Comparison of ENCODE assay signal across 12 cellular contexts in genomic region chr10:29555091-29555745, GRCh38.
A peak's percentile ranks its signal among the peaks of the same experiment; 100 is the strongest.
DNase-seq lines count a peak whose midpoint lies in the region; ATAC-seq and TF ChIP-seq lines count a peak whose summit lies in the region.
"Had no signal": no experiment of that assay in that cellular context is flagged by ENCODE, and none has a peak within 500 bp of the region (broad histone marks: within the 10 kb centered on the region; RNA-seq: fewer than 3 reads in every experiment).

No MANE protein-coding gene starts in this region.

- DNase-seq in cardiac muscle cell (ENCODE audit: low read depth in 1 of 2, low spot score in 1 of 2): no peak
- DNase-seq in Right ventricle myocardium inferior (ENCODE audit: missing footprints): no peak
- no peak for DNase-seq in mesothelial cell of epicardium (ENCODE audit: low spot score in 2 of 2, unreplicated experiment in 2 of 2)
- no peak for DNase-seq in type B pancreatic cell (ENCODE audit: extremely low spot score, unreplicated experiment)
- DNase-seq in C1 segment of cervical spinal cord (lab: John Stamatoyannopoulos, UW): no peak
- DNase-seq in NCI-H69 (lab: John Stamatoyannopoulos, UW): no peak
- DNase-seq in stimulated activated CD4-positive, alpha-beta T cell treated with anti-CD3 and anti-CD28 coated beads, Interleukin-4, amount 100 ng/mL, for 24 hours: no peak
- DNase-seq: hypothalamus, midbrain, NCI-H2029, WERI-Rb-1 had no signal

- H3K9me3 Mint-ChIP-seq in brain (no peaks in the 10 kb centered on the region), mesothelial cell of epicardium (no peaks in the 10 kb centered on the region), type B pancreatic cell (no peaks in the 10 kb centered on the region)

- ATAC-seq in Right ventricle myocardium inferior: no peak

- H3K9me3 ChIP-seq in cardiac muscle cell (ENCODE audit: low read depth): no peaks in the 10 kb centered on the region

- intact Hi-C loops in Right ventricle myocardium inferior (cut with DNase I): no loop called here

- peaks cover 63% of the 10 kb centered on the region for H3K36me3 ChIP-seq in cardiac muscle cell
- H3K36me3 ChIP-seq: WERI-Rb-1 had no signal

- H3K4me1 ChIP-seq in cardiac muscle cell (ENCODE audit: low read depth): peaks cover 7% of the 10 kb centered on the region

- H3K27ac ChIP-seq in cardiac muscle cell: peak overlapping the region; percentile 40
- H3K27ac ChIP-seq: WERI-Rb-1 had no signal

- H3K4me3 Mint-ChIP-seq in brain (no peak overlapping the region), mesothelial cell of epicardium (no peak overlapping the region), type B pancreatic cell (no peak overlapping the region)

- H3K27me3 ChIP-seq in cardiac muscle cell: no peaks in the 10 kb centered on the region

- H3K27ac Mint-ChIP-seq in brain (peak overlapping the region in 3 of 5 experiments; percentile 17 to 76 (median 59)), mesothelial cell of epicardium (peak overlapping the region; percentile 12), type B pancreatic cell (peak overlapping the region; percentile 37)

- H3K4me1 Mint-ChIP-seq in brain (peaks cover 30% of the 10 kb centered on the region), mesothelial cell of epicardium (peaks cover 13% of the 10 kb centered on the region), type B pancreatic cell (ENCODE audit: unreplicated experiment) (peaks cover 15% of the 10 kb centered on the region)

- no peaks in the 10 kb centered on the region for H3K27me3 Mint-ChIP-seq in brain
- no peaks in the 10 kb centered on the region for H3K27me3 Mint-ChIP-seq in mesothelial cell of epicardium (ENCODE audit: low read depth)
- H3K27me3 Mint-ChIP-seq in type B pancreatic cell: no peaks in the 10 kb centered on the region

- H3K36me3 Mint-ChIP-seq in brain (peaks cover 38% of the 10 kb centered on the region), mesothelial cell of epicardium (peaks cover 26% of the 10 kb centered on the region), type B pancreatic cell (peaks cover 45% of the 10 kb centered on the region)

- H3K4me3 ChIP-seq in cardiac muscle cell: no peak overlapping the region

- TF ChIP-seq CTCF in cardiac muscle cell (IDR thresholded peaks at IDR 0.05; ENCODE audit: low read depth, low read length) (no peak), brain (conservative IDR thresholded peaks at IDR 0.05) (no peak), mesothelial cell of epicardium (IDR thresholded peaks at IDR 0.05; ENCODE audit: unreplicated experiment) (no peak), type B pancreatic cell (conservative IDR thresholded peaks at IDR 0.05) (no peak)
